Comparison of ENCODE assay signal across 1 cellular context in genomic region chr12:102694913-102695312, GRCh38.
TF ChIP-seq lines count a peak whose summit lies in the region.

No MANE protein-coding gene starts in this region.

TF ChIP-seq in GM23338, 12 proteins besides CTCF, POLR2A, EP300 and RAD21 (continued from another document):
- TF ChIP-seq ZNF462 (CRISPR knock-in tag; IDR thresholded peaks at IDR 0.05) (no peak), ETS1 (IDR thresholded peaks at IDR 0.05) (no peak), EZH2phosphoT487 (IDR thresholded peaks at IDR 0.05; ENCODE audit: unreplicated experiment) (no peak)
